13 cellular contexts compared by ENCODE assay signal in the genomic region with DNA sequence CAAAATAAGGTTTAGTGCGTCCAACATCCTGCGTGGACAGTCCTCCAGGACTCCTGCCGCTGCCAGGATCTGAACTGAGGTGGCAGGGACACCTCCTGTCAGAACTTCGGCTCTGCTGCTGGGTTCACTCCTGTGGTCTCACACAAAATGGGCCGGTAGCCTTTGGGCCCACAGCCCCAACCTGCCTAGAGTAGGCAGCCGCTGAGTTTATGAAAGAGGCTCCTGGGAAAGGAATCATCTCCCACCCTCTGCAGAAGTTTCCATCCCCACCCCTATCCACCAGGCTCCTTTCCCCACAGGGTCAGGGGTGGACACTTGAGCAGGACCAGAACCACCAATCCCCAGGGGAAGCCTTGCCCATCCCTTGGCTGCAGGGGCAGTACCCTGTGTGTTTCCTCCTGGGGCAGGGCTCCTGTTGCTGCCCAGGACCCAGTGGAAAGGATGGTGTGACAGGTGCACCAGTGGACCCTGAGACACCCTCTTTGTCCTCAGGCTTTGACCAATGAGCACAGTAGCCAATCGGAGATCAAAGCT. TPM values are rescaled to one million over a fixed set of nuclear protein-coding genes. Genes with fewer than 3 reads are reported as not detected.
DNase-seq lines count a peak whose midpoint lies in the region; ATAC-seq and TF ChIP-seq lines count a peak whose summit lies in the region.
"Had no signal": no experiment of that assay in that cellular context is flagged by ENCODE, and none has a peak within 500 bp of the region (broad histone marks: within the 10 kb centered on the region; RNA-seq: fewer than 3 reads in every experiment).

No MANE protein-coding gene starts in this region.

- no peaks in the 10 kb centered on the region for H3K9me3 Mint-ChIP-seq in MCF 10A (ENCODE audit: unreplicated experiment)

- no peak overlapping the region for H4K5ac ChIP-seq in mesendoderm (ENCODE audit: low read length)

- TF ChIP-seq CTCF in breast epithelium (IDR thresholded peaks at IDR 0.05) = no peak
- no peak for TF ChIP-seq CTCF in MCF 10A (IDR thresholded peaks at IDR 0.05; ENCODE audit: unreplicated experiment)
- peak in 1 of 6 experiments; percentile 17 for TF ChIP-seq CTCF in adrenal gland (IDR thresholded peaks at IDR 0.05)

- no peak for ATAC-seq in HG03025 (IDR thresholded peaks at IDR 0.05; ENCODE audit: low FRiP score, unreplicated experiment)

- H3K56ac ChIP-seq in mesendoderm (ENCODE audit: low read length) = peak overlapping the region; percentile 73

- H3K23ac ChIP-seq in mesendoderm (ENCODE audit: low read length) = no peak overlapping the region

- H2BK5ac ChIP-seq in mesendoderm (ENCODE audit: low read length) = no peak overlapping the region

- no peak overlapping the region for H3K4ac ChIP-seq in mesendoderm (ENCODE audit: low read depth, low read length)

- H3K27ac ChIP-seq in breast epithelium (peak overlapping the region; percentile 40 to 79), adrenal gland (peak overlapping the region in 3 of 5 donors; percentile 32 to 82 (median 57)), mesendoderm (ENCODE audit: low read depth, low read length) (no peak overlapping the region), thymus (ENCODE audit: low read depth) (peak overlapping the region; percentile 61)

- H3K79me1 ChIP-seq in mesendoderm (ENCODE audit: low read length) = peaks cover 5% of the 10 kb centered on the region

- WGBS in adrenal gland, 4 donors = 38 to 64% (median 54%) methylated on average over 5 to 7 of the region's 7 CpGs
- no CpG with 5 or more reads among the region's 7 CpGs for WGBS in mesendoderm (ENCODE audit: extremely low coverage, insufficient coverage, low lambda C conversion rate)
- WGBS in thymus = 62% methylated on average over 7 of the region's 7 CpGs

- no peak overlapping the region for H4K8ac ChIP-seq in mesendoderm (ENCODE audit: low read depth, low read length)

- H3K4me3 Mint-ChIP-seq in MCF 10A (ENCODE audit: unreplicated experiment) = no peak overlapping the region
- H3K4me3 Mint-ChIP-seq: activated CD8-positive, alpha-beta memory T cell treated with anti-CD3 and anti-CD28 coated beads, Interleukin-2, amount 10 ng/mL, durations not matched to agents 7 days and 5 days had no signal

- H2BK15ac ChIP-seq in mesendoderm (replicated peaks; ENCODE audit: low read depth) = no peak overlapping the region

- H3K4me3 ChIP-seq in breast epithelium (no peak overlapping the region), adrenal gland (no peak overlapping the region), mesendoderm (ENCODE audit: low read length) (no peak overlapping the region), thymus (ENCODE audit: low read length) (no peak overlapping the region)

- H3K4me1 Mint-ChIP-seq in MCF 10A (ENCODE audit: insufficient read depth, unreplicated experiment) = peaks cover 9% of the 10 kb centered on the region

- no peak overlapping the region for H3K4me2 ChIP-seq in mesendoderm (ENCODE audit: low read length)

- H3K27ac Mint-ChIP-seq in MCF 10A (ENCODE audit: low read depth, unreplicated experiment) = no peak overlapping the region
- H3K27ac Mint-ChIP-seq: activated CD8-positive, alpha-beta memory T cell treated with anti-CD3 and anti-CD28 coated beads, Interleukin-2, amount 10 ng/mL, durations not matched to agents 7 days and 5 days had no signal

- no peaks in the 10 kb centered on the region for H3K9me3 ChIP-seq in breast epithelium
- no peaks in the 10 kb centered on the region for H3K9me3 ChIP-seq in adrenal gland (replicated peaks in 1 of 3)
- H3K9me3 ChIP-seq in thymus (ENCODE audit: control insufficient read depth) = peaks cover 3% of the 10 kb centered on the region

- H3K27me3 ChIP-seq in breast epithelium (no peaks in the 10 kb centered on the region), adrenal gland (no peaks in the 10 kb centered on the region), mesendoderm (ENCODE audit: insufficient read depth, low read length, poor library complexity) (no peaks in the 10 kb centered on the region), thymus (ENCODE audit: control insufficient read depth, insufficient read depth) (no peaks in the 10 kb centered on the region)

- TF ChIP-seq POLR2A in breast epithelium (IDR thresholded peaks at IDR 0.05) (no peak), adrenal gland (IDR thresholded peaks at IDR 0.05) (no peak)

- no peaks in the 10 kb centered on the region for H3K79me2 ChIP-seq in mesendoderm (ENCODE audit: control insufficient read depth, insufficient read depth, low read length)

- intact Hi-C loops in breast epithelium (cut with DNase I; ENCODE audit: low total_unique reads) = no loop called here
- intact Hi-C loops in MCF 10A (cut with micrococcal nuclease) = no loop called here
- intact Hi-C loops in adrenal gland (cut with DNase I) = loop anchor here in 1 of 2 donors (10.0 kb wide), 1 partner anchor 154 kb away; a partner anchor contains a TSS

- H3K18ac ChIP-seq in mesendoderm (ENCODE audit: low read length) = no peak overlapping the region

- no peak for DNase-seq in breast epithelium (ENCODE audit: low spot score in 2 of 2)
- DNase-seq in MCF 10A (ENCODE audit: unreplicated experiment) = no peak
- DNase-seq in adrenal gland = no peak
- DNase-seq in mesendoderm = no peak
- DNase-seq in NCI-H748 (lab: John Stamatoyannopoulos, UW; ENCODE audit: unreplicated experiment) = no peak
- no peak for DNase-seq in activated CD8-positive, alpha-beta memory T cell treated with anti-CD3 and anti-CD28 coated beads, Interleukin-2, amount 50 U/mL, for 48 hours
- DNase-seq: activated CD8-positive, alpha-beta memory T cell treated with anti-CD3 and anti-CD28 coated beads, Interleukin-2, amount 10 ng/mL, durations not matched to agents 7 days and 5 days; NCI-H2081; T-helper 9 cell had no signal

- H3K36me3 Mint-ChIP-seq in MCF 10A (ENCODE audit: insufficient read depth, unreplicated experiment) = peaks cover 24% of the 10 kb centered on the region

- POLR2A ChIA-PET in MCF 10A (lab: Yijun Ruan, JAX) = interaction anchor here (0.7 kb wide), 1 partner anchor 185 kb away, joined by 3 read pairs; no protein-coding TSS in a partner anchor

- BruUV-seq in MCF 10A (replicated peaks; lab: Mats Ljungman, UMichigan) = no TSS peak

- peak overlapping the region; percentile 50 for H3K9ac ChIP-seq in mesendoderm (ENCODE audit: low read length)

- no peaks in the 10 kb centered on the region for H3K36me3 ChIP-seq in breast epithelium
- H3K36me3 ChIP-seq in adrenal gland (replicated peaks in 1 of 2) = peaks cover 0 to 16% of the 10 kb centered on the region in 2 donors
- H3K36me3 ChIP-seq in mesendoderm (ENCODE audit: control insufficient read depth, insufficient read depth, low read length) = no peaks in the 10 kb centered on the region
- H3K36me3 ChIP-seq in thymus (ENCODE audit: control insufficient read depth, insufficient read depth) = peaks cover 18% of the 10 kb centered on the region

- H3K4me1 ChIP-seq in breast epithelium (peaks cover 18 to 35% of the 10 kb centered on the region in 2 donors), adrenal gland (replicated peaks in 1 of 2) (peaks cover 46 to 57% of the 10 kb centered on the region in 2 donors), mesendoderm (ENCODE audit: control insufficient read depth, low read depth, low read length) (peaks cover 4% of the 10 kb centered on the region), thymus (ENCODE audit: control insufficient read depth, insufficient read depth, low read length) (peaks cover 7% of the 10 kb centered on the region)

- CTCF ChIA-PET in MCF 10A (lab: Yijun Ruan, JAX) = no interaction called here

- H2AK5ac ChIP-seq in mesendoderm (ENCODE audit: low read length) = no peak overlapping the region

- H3K27me3 Mint-ChIP-seq in MCF 10A (ENCODE audit: insufficient read depth, unreplicated experiment) = no peaks in the 10 kb centered on the region
- H3K27me3 Mint-ChIP-seq: activated CD8-positive, alpha-beta memory T cell treated with anti-CD3 and anti-CD28 coated beads, Interleukin-2, amount 10 ng/mL, durations not matched to agents 7 days and 5 days had no signal

- H2BK120ac ChIP-seq in mesendoderm (ENCODE audit: low read depth, low read length) = no peak overlapping the region

RNA-seq across cellular contexts. Expression of a gene that starts 2.1 kb away (rescaled TPM):
- not detected for total RNA-seq in breast epithelium
- total RNA-seq in MCF 10A (2022) = not detected in 2 replicates
- not detected for total RNA-seq in adrenal gland
- 1 to 10 TPM in 1 of 3 donors, under 1 TPM in 1, not detected in 1; 0.54 to 1.2 TPM for polyA plus RNA-seq in adrenal gland
- not detected for polyA plus RNA-seq in mesendoderm (2013, experiment 1 of 2)
- polyA plus RNA-seq in mesendoderm (2013, experiment 2 of 2) = not detected
- 0.57 TPM for polyA plus RNA-seq in thymus
- total RNA-seq: activated CD8-positive, alpha-beta memory T cell treated with anti-CD3 and anti-CD28 coated beads, Interleukin-2, amount 10 ng/mL, durations not matched to agents 7 days and 5 days; bronchial epithelial cell; mesenteric fat pad had no signal

RNA-seq across cellular contexts. Expression of a gene that starts 5.8 kb away (rescaled TPM):
- total RNA-seq in breast epithelium = 100 to 1,000 TPM in 1 of 3 donors, 10 to 100 TPM in 2; 75.1 to 146 (median 84.2) TPM
- total RNA-seq in MCF 10A (2022) = 174 and 175 TPM in 2 replicates
- 100 to 1,000 TPM in 6 of 8 donors, 10 to 100 TPM in 2; 88.1 to 125 (median 113) TPM for total RNA-seq in adrenal gland
- 100 to 1,000 TPM in 2 of 3 donors, 10 to 100 TPM in 1; 92.2 to 114 (median 110) TPM for polyA plus RNA-seq in adrenal gland
- 68.0 TPM for polyA plus RNA-seq in mesendoderm (2013, experiment 1 of 2)
- polyA plus RNA-seq in mesendoderm (2013, experiment 2 of 2) = 67.4 TPM
- 73.2 TPM for polyA plus RNA-seq in thymus

RNA-seq across cellular contexts. Expression of a gene that starts 28.2 kb away (rescaled TPM):
- total RNA-seq in breast epithelium (10 to 100 TPM in 2 of 3 donors, 1 to 10 TPM in 1; 8.2 to 18.7 (median 10.7) TPM), MCF 10A (2022) (0.63 and 0.71 TPM in 2 replicates), adrenal gland (10 to 100 TPM in 5 of 8 donors, 1 to 10 TPM in 3; 7.7 to 22.4 (median 13.8) TPM)
- polyA plus RNA-seq in adrenal gland (10 to 100 TPM in 1 of 3 donors, 1 to 10 TPM in 1, under 1 TPM in 1; 0.77 to 11.3 (median 5.4) TPM), thymus (3.7 TPM)
- 4.2 TPM for polyA plus RNA-seq in mesendoderm (2013, experiment 1 of 2)
- 4.3 TPM for polyA plus RNA-seq in mesendoderm (2013, experiment 2 of 2)

RNA-seq across cellular contexts. Expression of a gene that starts 35.7 kb away (rescaled TPM):
- total RNA-seq in breast epithelium (10 to 100 TPM; 31.1 to 37.9 (median 37.0) TPM), MCF 10A (2022) (38.1 and 45.0 TPM in 2 replicates), adrenal gland (10 to 100 TPM; 53.8 to 78.0 (median 64.8) TPM)
- polyA plus RNA-seq in adrenal gland (10 to 100 TPM; 26.5 to 31.7 (median 29.7) TPM), thymus (23.3 TPM)
- 17.5 TPM for polyA plus RNA-seq in mesendoderm (2013, experiment 1 of 2)
- 17.4 TPM for polyA plus RNA-seq in mesendoderm (2013, experiment 2 of 2)
